ENCODE assay signal across 10 cellular contexts in genomic region chr4:42396361-42397255, GRCh38. TPM values are rescaled to one million over a fixed set of nuclear protein-coding genes. Genes with fewer than 3 reads are reported as not detected.
A peak's percentile ranks its signal among the peaks of the same experiment; 100 is the strongest.
DNase-seq lines count a peak whose midpoint lies in the region; ATAC-seq and TF ChIP-seq lines count a peak whose summit lies in the region.
"Had no signal": no experiment of that assay in that cellular context is flagged by ENCODE, and none has a peak within 500 bp of the region (broad histone marks: within the 10 kb centered on the region; RNA-seq: fewer than 3 reads in every experiment).

No MANE protein-coding gene starts in this region.

- intact Hi-C loops in OCI-LY7 (cut with micrococcal nuclease; ENCODE audit: unreplicated experiment) (loop anchor here (5.0 kb wide), 1 partner anchor 114 kb away; no protein-coding TSS in a partner anchor), right cardiac atrium (cut with DNase I) (no loop called here)

- H2AFZ ChIP-seq in OCI-LY7 (ENCODE audit: low read length) = peak overlapping the region; percentile 42; the same call in 1 of the 2 replicates
- no peak overlapping the region for H2AFZ ChIP-seq in smooth muscle cell (ENCODE audit: low read depth)

- 22% methylated on average over 47 of the region's 47 CpGs for WGBS in right cardiac atrium
- 7% methylated on average over 47 of the region's 47 CpGs for WGBS in smooth muscle cell (ENCODE audit: low lambda C conversion rate)

- H3K27me3 ChIP-seq in right cardiac atrium (ENCODE audit: control insufficient read depth, insufficient read depth) (no peaks in the 10 kb centered on the region), smooth muscle cell (ENCODE audit: low read depth) (peaks cover 76% of the 10 kb centered on the region)

- peak overlapping the region; percentile 53 for H3K4me2 ChIP-seq in OCI-LY7 (ENCODE audit: low read length)
- peak overlapping the region; percentile 90 for H3K4me2 ChIP-seq in smooth muscle cell

- H4K20me1 ChIP-seq in OCI-LY7 (ENCODE audit: insufficient read depth, low read length) = no peaks in the 10 kb centered on the region
- H4K20me1 ChIP-seq in smooth muscle cell (ENCODE audit: low read depth) = no peaks in the 10 kb centered on the region

- H3K27ac ChIP-seq in OCI-LY7 (ENCODE audit: low read depth, low read length, poor library complexity, severe bottlenecking) = no peak overlapping the region
- H3K27ac ChIP-seq in right cardiac atrium (ENCODE audit: low read length) = no peak overlapping the region
- no peak overlapping the region for H3K27ac ChIP-seq in smooth muscle cell (ENCODE audit: low read depth)

- H3K4me1 ChIP-seq in OCI-LY7 (ENCODE audit: insufficient read depth, low read length, poor library complexity, severe bottlenecking) = no peaks in the 10 kb centered on the region
- H3K4me1 ChIP-seq in right cardiac atrium (ENCODE audit: control insufficient read depth, insufficient read depth, low read length) = no peaks in the 10 kb centered on the region
- peaks cover 24% of the 10 kb centered on the region for H3K4me1 ChIP-seq in smooth muscle cell (ENCODE audit: low read depth)

- CTCF ChIA-PET in OCI-LY7 (lab: Charles Lee; ENCODE audit: unreplicated experiment) = no interaction called here

- no peak overlapping the region for H3K9ac ChIP-seq in smooth muscle cell (ENCODE audit: low read depth)

- no peaks in the 10 kb centered on the region for H3K9me3 ChIP-seq in OCI-LY7 (ENCODE audit: low read length)
- no peaks in the 10 kb centered on the region for H3K9me3 ChIP-seq in right cardiac atrium (ENCODE audit: control insufficient read depth, low read length)
- H3K9me3 ChIP-seq in smooth muscle cell (replicated peaks; ENCODE audit: low read depth) = no peaks in the 10 kb centered on the region

- DNase-seq in OCI-LY7 (ENCODE audit: low spot score) (no peak), right cardiac atrium (no peak), smooth muscle cell (lab: John Stamatoyannopoulos, UW; ENCODE audit: unreplicated experiment) (no peak), DMS114 treated with DMSO at 0.1 percent for 48 hours (lab: John Stamatoyannopoulos, UW; ENCODE audit: unreplicated experiment) (no peak), NCI-H2107 (lab: John Stamatoyannopoulos, UW) (no peak), foreskin melanocyte (no peak), AG08395 (ENCODE audit: low spot score) (no peak)

- POLR2A ChIA-PET in OCI-LY7 (lab: Charles Lee) = interaction anchor here (0.6 to 1.1 kb wide), 4 partner anchors 14 to 665 kb away, joined by 3 to 5 read pairs (median 4); no protein-coding TSS in a partner anchor

- no peaks in the 10 kb centered on the region for H3K9me2 ChIP-seq in OCI-LY7 (ENCODE audit: insufficient read depth, low read length)

- H3K79me2 ChIP-seq in OCI-LY7 (ENCODE audit: insufficient read depth, low read depth, low read length) (no peaks in the 10 kb centered on the region), smooth muscle cell (ENCODE audit: low read depth) (no peaks in the 10 kb centered on the region)

- peak; percentile 8 for ATAC-seq in GM19351 (IDR thresholded peaks at IDR 0.05; ENCODE audit: unreplicated experiment)
- ATAC-seq in right cardiac atrium = no peak

- no peak for TF ChIP-seq CTCF in OCI-LY7 (conservative IDR thresholded peaks at IDR 0.05; ENCODE audit: low read length)
- no peak for TF ChIP-seq CTCF in smooth muscle cell (IDR thresholded peaks at IDR 0.05; ENCODE audit: borderline replicate concordance, insufficient read depth, poor library complexity, severe bottlenecking)

- no peaks in the 10 kb centered on the region for H3F3A ChIP-seq in smooth muscle cell (ENCODE audit: low read depth)

- no peaks in the 10 kb centered on the region for H3K36me3 ChIP-seq in OCI-LY7 (ENCODE audit: insufficient read depth, low read length)
- H3K36me3 ChIP-seq in smooth muscle cell (ENCODE audit: low read depth) = no peaks in the 10 kb centered on the region

- peak overlapping the region; percentile 54 for H3K4me3 ChIP-seq in OCI-LY7 (ENCODE audit: low read depth, low read length, poor library complexity, severe bottlenecking)
- H3K4me3 ChIP-seq in right cardiac atrium (ENCODE audit: low read length) = peak overlapping the region; percentile 76
- H3K4me3 ChIP-seq in smooth muscle cell = peak overlapping the region; percentile 51

- no TSS peak for BruUV-seq in OCI-LY7 (replicated peaks; lab: Mats Ljungman, UMichigan)

RNA-seq across cellular contexts. Expression of gene SHISA3, which starts 0.7 kb away (rescaled TPM):
- total RNA-seq in OCI-LY7 (2014; rRNA removed; shearing (Covaris generic)) = not detected in 2 replicates
- total RNA-seq in OCI-LY7 (2022) (0.37 and 0.38 TPM in 2 replicates), right cardiac atrium (1 to 10 TPM; 3.5 to 9.4 (median 9.2) TPM), smooth muscle cell (not detected in 2 replicates)
- polyA plus RNA-seq in right cardiac atrium (12.2 TPM), smooth muscle cell (not detected in 2 replicates)
- total RNA-seq: HT1080, temporal lobe had no signal
